8 cellular contexts compared by ENCODE assay signal in the genomic region with DNA sequence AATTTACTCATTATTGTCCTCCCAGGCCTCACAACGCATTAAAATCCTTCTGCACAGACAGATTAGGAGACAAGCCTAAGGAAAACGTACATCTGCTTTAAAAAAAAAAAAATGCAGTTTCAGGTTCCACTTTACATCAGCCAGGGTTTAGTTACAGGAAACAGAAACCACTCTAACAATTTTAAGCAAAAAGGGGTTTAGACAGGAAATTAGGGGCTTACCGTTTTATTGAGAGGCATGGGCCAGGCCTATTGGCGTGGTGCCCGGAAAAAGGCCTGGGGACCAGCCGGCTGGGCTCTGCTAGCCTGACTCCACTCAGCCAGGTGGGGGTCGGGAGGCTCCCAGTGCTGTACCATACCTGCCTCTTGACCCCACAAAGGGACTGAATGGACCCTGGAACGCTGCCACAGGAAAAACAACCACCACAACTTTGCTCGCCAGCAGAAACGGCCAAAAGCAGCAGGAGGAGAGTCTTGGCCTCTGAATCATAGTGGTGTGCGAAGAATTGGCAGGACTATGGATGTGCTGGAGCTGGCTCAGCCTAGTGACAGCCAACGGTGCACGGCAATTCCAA.
DNase-seq lines count a peak whose midpoint lies in the region; ATAC-seq and TF ChIP-seq lines count a peak whose summit lies in the region.

No MANE protein-coding gene starts in this region.

- peak; percentile 77 for DNase-seq in AG09319 (ENCODE audit: extremely low read depth, low read depth)
- DNase-seq in NCI-H524 treated with DMSO at 0.1 percent for 48 hours (lab: John Stamatoyannopoulos, UW), result peak; percentile 97
- peak; percentile 35 for DNase-seq in activated T-cell treated with anti-CD3 and anti-CD28 coated beads, Interleukin-2, amount 50 U/mL, for 1 hour
- peak; percentile 98 for DNase-seq in fibroblast of peridontal ligament (ENCODE audit: extremely low read depth)
- DNase-seq in vagina (ENCODE audit: extremely low spot score in 2 of 2), result peak in 1 of 2 donors; percentile 92

- H3K36me3 ChIP-seq in parathyroid adenoma (ENCODE audit: control insufficient read depth, insufficient read depth, low read length), result no peaks in the 10 kb centered on the region
- H3K36me3 ChIP-seq in vagina, result no peaks in the 10 kb centered on the region

- intact Hi-C loops in vagina (cut with DNase I), result no loop called here

- no peak overlapping the region for H3K4me2 ChIP-seq in parathyroid adenoma (ENCODE audit: low read length)

- H3K27ac ChIP-seq in parathyroid adenoma (peak overlapping the region; percentile 52), vagina (peak overlapping the region; percentile 79)

- H2AFZ ChIP-seq in parathyroid adenoma, result no peak overlapping the region

- no peak for TF ChIP-seq POLR2A in vagina (IDR thresholded peaks at IDR 0.05)

- H3K27me3 ChIP-seq in parathyroid adenoma (ENCODE audit: control insufficient read depth, insufficient read depth, low read length) (no peaks in the 10 kb centered on the region), vagina (no peaks in the 10 kb centered on the region)

- H3K79me2 ChIP-seq in parathyroid adenoma, result no peaks in the 10 kb centered on the region

- H3K4me3 ChIP-seq in parathyroid adenoma (ENCODE audit: low read depth, low read length) (no peak overlapping the region), vagina (no peak overlapping the region)

- H3K4me1 ChIP-seq in parathyroid adenoma, result no peaks in the 10 kb centered on the region
- peaks cover 22% of the 10 kb centered on the region for H3K4me1 ChIP-seq in vagina

- ATAC-seq in GM19043 (IDR thresholded peaks at IDR 0.05; ENCODE audit: low read depth, unreplicated experiment), result peak; percentile 76
- ATAC-seq in HG03139 (IDR thresholded peaks at IDR 0.05; ENCODE audit: unreplicated experiment), result peak; percentile 61

- no peak overlapping the region for H3K9ac ChIP-seq in parathyroid adenoma

- H3K9me3 ChIP-seq in parathyroid adenoma (ENCODE audit: control insufficient read depth, low read length) (no peaks in the 10 kb centered on the region), vagina (no peaks in the 10 kb centered on the region)

- TF ChIP-seq CTCF in AG09319 (IDR thresholded peaks at IDR 0.05; ENCODE audit: low read depth, low read length) (no peak), parathyroid adenoma (IDR thresholded peaks at IDR 0.05) (no peak), vagina (IDR thresholded peaks at IDR 0.05) (no peak)
